31 cellular contexts compared by ENCODE assay signal in genomic region chr12:5155866-5156265, GRCh38.
"Had no signal": no experiment of that assay in that cellular context is flagged by ENCODE, and none has a peak within 500 bp of the region (broad histone marks: within the 10 kb centered on the region; RNA-seq: fewer than 3 reads in every experiment).

No MANE protein-coding gene starts in this region.

- H3K4me1 ChIP-seq: parathyroid adenoma, psoas muscle, right lobe of liver, sigmoid colon, spleen, suprapubic skin, testis, tibial artery, transverse colon, upper lobe of right lung, vagina had no signal

- H3K36me3 ChIP-seq: ovary, right lobe of liver, sigmoid colon, spleen, suprapubic skin, tibial artery, transverse colon, upper lobe of right lung, vagina had no signal

- H2AFZ ChIP-seq: parathyroid adenoma had no signal

- H3K27me3 ChIP-seq: ovary, right lobe of liver, testis, vagina had no signal

- ATAC-seq: naive thymus-derived CD8-positive, alpha-beta T cell; natural killer cell treated with Interleukin-12 subunit alpha and Interleukin-12 subunit beta and Interleukin-15 and Interleukin-18, amount 100 ng/mL, for 72 hours; psoas muscle; right cardiac atrium; right lobe of liver; stimulated activated memory B cell treated with anti-CD40 and anti-IgM and Interleukin-4, amounts not matched to agents 10 μg/mL and 1 μg/mL and 100 μg/mL, for 72 hours; stimulated activated naive CD8-positive, alpha-beta T cell treated with anti-CD3 and anti-CD28 coated beads, Interleukin-15, amount 100 ng/mL, for 72 hours; stimulated activated naive CD8-positive, alpha-beta T cell treated with anti-CD3 and anti-CD28 coated beads, Interleukin-15, Interleukin-2, amounts not matched to agents 100 U/mL and 50 U/mL, for 24 hours; upper lobe of right lung had no signal

- H3K27ac ChIP-seq: ovary, parathyroid adenoma, psoas muscle, right lobe of liver, sigmoid colon, skin epidermis, spleen, suprapubic skin, testis, tibial artery, transverse colon, upper lobe of right lung, vagina had no signal

- H3K4me3 ChIP-seq: ovary, psoas muscle, right lobe of liver, sigmoid colon, skin epidermis, smooth muscle cell, spleen, suprapubic skin, testis, tibial artery, transverse colon, upper lobe of right lung, vagina had no signal

- H3K9ac ChIP-seq: parathyroid adenoma had no signal

- H3K9me3 ChIP-seq: ovary, psoas muscle, right lobe of liver, sigmoid colon, spleen, suprapubic skin, testis, tibial artery, transverse colon, upper lobe of right lung, vagina had no signal

- H3K4me2 ChIP-seq: smooth muscle cell had no signal

- DNase-seq: naive B cell; naive thymus-derived CD8-positive, alpha-beta T cell; nephron progenitor cell; occipital lobe; ovary; posterior cingulate gyrus; psoas muscle; right cardiac atrium; right lobe of liver; sigmoid colon; spleen; stimulated activated CD4-positive, alpha-beta T cell treated with anti-CD3 and anti-CD28 coated beads, Interleukin-12 subunit alpha, Interleukin-12 subunit beta, amount 100 ng/mL, for 4 hours; stimulated activated CD4-positive, alpha-beta T cell treated with anti-CD3 and anti-CD28 coated beads, Interleukin-1b, Interleukin-23, amount 100 ng/mL, for 48 hours; stimulated activated CD4-positive, alpha-beta T cell treated with anti-CD3 and anti-CD28 coated beads, Interleukin-4, amount 100 ng/mL, for 1 hour; stimulated activated CD4-positive, alpha-beta T cell treated with anti-CD3 and anti-CD28 coated beads, Interleukin-4, amount 100 ng/mL, for 4 hours; stimulated activated CD8-positive, alpha-beta memory T cell treated with anti-CD3 and anti-CD28 coated beads, Interleukin-4, amount 100 ng/mL, for 48 hours; stimulated activated naive CD4-positive, alpha-beta T cell; stimulated activated naive CD8-positive, alpha-beta T cell treated with anti-CD3 and anti-CD28 coated beads, Interleukin-15, amount 100 ng/mL, for 72 hours; stimulated activated naive CD8-positive, alpha-beta T cell treated with anti-CD3 and anti-CD28 coated beads, Interleukin-15, Interleukin-2, amounts not matched to agents 100 U/mL and 50 U/mL, for 24 hours; substantia nigra; testis; tibial artery; transverse colon; upper lobe of right lung had no signal
